24 cellular contexts compared by ENCODE assay signal in genomic region chr1:63041660-63042059, GRCh38.
"Had no signal": no experiment of that assay in that cellular context is flagged by ENCODE, and none has a peak within 500 bp of the region (broad histone marks: within the 10 kb centered on the region; RNA-seq: fewer than 3 reads in every experiment).

No MANE protein-coding gene starts in this region.

- H3K27ac ChIP-seq: ascending aorta, cardiac muscle cell, colonic mucosa, Peyer's patch, SJSA1 had no signal

- H3K36me3 ChIP-seq: ascending aorta, cardiac muscle cell, colonic mucosa, Peyer's patch, SJSA1 had no signal

- FAIRE-seq: TTC549 had no signal

- H3K4me1 ChIP-seq: ascending aorta, colonic mucosa, Peyer's patch, SJSA1 had no signal

- H3K4me3 ChIP-seq: ascending aorta, cardiac muscle cell, colonic mucosa, Peyer's patch, SJSA1 had no signal

- H3K9ac ChIP-seq: SK-N-SH had no signal

- ATAC-seq: activated CD4-positive, alpha-beta T cell treated with anti-CD3 and anti-CD28 coated beads for 36 hours; activated CD4-positive, CD25-positive, alpha-beta regulatory T cell treated with anti-CD3 and anti-CD28 coated beads, Interleukin-2, amount 50 U/mL, for 24 hours; activated CD8-positive, alpha-beta T cell treated with anti-CD3 and anti-CD28 coated beads, Interleukin-2, amount 10 ng/mL, durations not matched to agents 7 days and 5 days; PC-3 had no signal

- DNase-seq: activated CD4-positive, alpha-beta T cell treated with anti-CD3 and anti-CD28 coated beads for 36 hours; activated CD4-positive, alpha-beta T cell treated with anti-CD3 and anti-CD28 coated beads, Interleukin-2, amount 10 ng/mL, durations not matched to agents 7 days and 5 days; activated CD4-positive, alpha-beta T cell treated with anti-CD3 and anti-CD28 coated beads, Interleukin-2, amount 50 U/mL, for 48 hours; activated CD8-positive, alpha-beta T cell treated with anti-CD3 and anti-CD28 coated beads, Interleukin-2, amount 10 ng/mL, durations not matched to agents 7 days and 5 days; activated gamma-delta T cell; activated naive CD4-positive, alpha-beta T cell treated with Interleukin-2 at 50 U/mL for 16 hours; activated naive CD8-positive, alpha-beta T cell treated with anti-CD3 and anti-CD28 coated beads, Interleukin-2, amount 10 ng/mL, durations not matched to agents 7 days and 5 days; activated T-cell treated with anti-CD3 and anti-CD28 coated beads, Interleukin-2, amount 50 U/mL, for 24 hours; colonic mucosa; NCI-H1092 treated with DMSO at 0.1 percent for 48 hours; NCI-H1694; NCI-H1930; NCI-H2171; NCI-H526; PC-3; Peyer's patch; RPMI8226; SHP77 treated with DMSO at 0.1 percent for 48 hours; SK-N-SH had no signal

- H3K9me3 ChIP-seq: ascending aorta, colonic mucosa, Peyer's patch, SJSA1, SK-N-SH had no signal

- H3K4me2 ChIP-seq: SK-N-SH had no signal

- H3K27me3 ChIP-seq: ascending aorta, cardiac muscle cell, colonic mucosa, Peyer's patch had no signal
